In genomic region chr12:120258323-120258896, GRCh38 we compare ENCODE assay signal across 16 cellular contexts. TPM values are rescaled to one million over a fixed set of nuclear protein-coding genes. Genes with fewer than 3 reads are reported as not detected.
DNase-seq lines count a peak whose midpoint lies in the region; ATAC-seq and TF ChIP-seq lines count a peak whose summit lies in the region.
"Had no signal": no experiment of that assay in that cellular context is flagged by ENCODE, and none has a peak within 500 bp of the region (broad histone marks: within the 10 kb centered on the region; RNA-seq: fewer than 3 reads in every experiment).

No MANE protein-coding gene starts in this region.

- peak overlapping the region; percentile 88 for H3K27ac ChIP-seq in right cardiac atrium (ENCODE audit: low read length)
- H3K27ac ChIP-seq in vagina = peak overlapping the region; percentile 86

- intact Hi-C loops in right cardiac atrium (cut with DNase I) (no loop called here), left ventricle myocardium superior (cut with micrococcal nuclease) (no loop called here), vagina (cut with DNase I) (no loop called here)
- intact Hi-C loops in dendritic cell treated with granulocyte-macrophage colony-stimulating factor and Interleukin-4, amounts not matched to agents 40 ng/mL and 50 ng/mL, for 4 days (cut with micrococcal nuclease) = no loop called here

- no peaks in the 10 kb centered on the region for H3K27me3 ChIP-seq in right cardiac atrium (ENCODE audit: control insufficient read depth, insufficient read depth)
- H3K27me3 ChIP-seq in vagina = no peaks in the 10 kb centered on the region
- H3K27me3 ChIP-seq: BLaER1 treated with 17β-estradiol and CSF1 and Interleukin-3, amounts not matched to agents 10 nM and 100 nM had no signal

- H3K9me3 ChIP-seq in right cardiac atrium (ENCODE audit: control insufficient read depth, low read length) (no peaks in the 10 kb centered on the region), vagina (no peaks in the 10 kb centered on the region)
- H3K9me3 ChIP-seq: BLaER1 treated with 17β-estradiol and CSF1 and Interleukin-3, amounts not matched to agents 10 nM and 100 nM had no signal

- no peak for DNase-seq in right cardiac atrium
- no peak for DNase-seq in left ventricle myocardium superior
- DNase-seq in nephron progenitor cell = no peak
- DNase-seq in vagina (ENCODE audit: extremely low spot score in 2 of 2) = no peak
- no peak for DNase-seq in NCI-H1930 (lab: John Stamatoyannopoulos, UW)
- DNase-seq in 8988T = no peak
- no peak for DNase-seq in NCI-H345 (lab: John Stamatoyannopoulos, UW)
- DNase-seq: activated CD4-positive, CD25-positive, alpha-beta regulatory T cell; effector CD4-positive, alpha-beta T cell; hippocampal formation; KBM-7; NCI-H2171 treated with DMSO at 0.1 percent for 48 hours; stimulated activated CD4-positive, alpha-beta T cell treated with anti-CD3 and anti-CD28 coated beads, Interleukin-15, amount 100 ng/mL, for 24 hours; stimulated activated naive CD4-positive, alpha-beta T cell had no signal

- ATAC-seq in right cardiac atrium = no peak
- no peak for ATAC-seq in left ventricle myocardium superior

- H3K4me1 Mint-ChIP-seq in dendritic cell treated with granulocyte-macrophage colony-stimulating factor and Interleukin-4, amounts not matched to agents 40 ng/mL and 50 ng/mL, for 4 days (ENCODE audit: low read depth) = peaks cover 88% of the 10 kb centered on the region
- peaks cover 65% of the 10 kb centered on the region for H3K4me1 Mint-ChIP-seq in nephron progenitor cell

- H3K36me3 Mint-ChIP-seq in dendritic cell treated with granulocyte-macrophage colony-stimulating factor and Interleukin-4, amounts not matched to agents 40 ng/mL and 50 ng/mL, for 4 days (ENCODE audit: low read depth) = peaks cover 50% of the 10 kb centered on the region
- H3K36me3 Mint-ChIP-seq in nephron progenitor cell (ENCODE audit: low read depth) = peaks cover 13% of the 10 kb centered on the region

- no peak overlapping the region for H3K4me3 Mint-ChIP-seq in dendritic cell treated with granulocyte-macrophage colony-stimulating factor and Interleukin-4, amounts not matched to agents 40 ng/mL and 50 ng/mL, for 4 days
- no peak overlapping the region for H3K4me3 Mint-ChIP-seq in nephron progenitor cell

- no peaks in the 10 kb centered on the region for H3K9me3 Mint-ChIP-seq in dendritic cell treated with granulocyte-macrophage colony-stimulating factor and Interleukin-4, amounts not matched to agents 40 ng/mL and 50 ng/mL, for 4 days
- no peaks in the 10 kb centered on the region for H3K9me3 Mint-ChIP-seq in nephron progenitor cell

- no peak for TF ChIP-seq POLR2A in vagina (IDR thresholded peaks at IDR 0.05)

- H3K27me3 Mint-ChIP-seq in dendritic cell treated with granulocyte-macrophage colony-stimulating factor and Interleukin-4, amounts not matched to agents 40 ng/mL and 50 ng/mL, for 4 days = no peaks in the 10 kb centered on the region
- H3K27me3 Mint-ChIP-seq in nephron progenitor cell (ENCODE audit: low read depth, poor library complexity) = peaks cover 3% of the 10 kb centered on the region

- H3K4me3 ChIP-seq in right cardiac atrium (ENCODE audit: low read length) = no peak overlapping the region
- H3K4me3 ChIP-seq in vagina = no peak overlapping the region
- H3K4me3 ChIP-seq: BLaER1 treated with 17β-estradiol and CSF1 and Interleukin-3, amounts not matched to agents 10 nM and 100 nM had no signal

- H3K4me1 ChIP-seq in right cardiac atrium (ENCODE audit: control insufficient read depth, insufficient read depth, low read length) (peaks cover 34% of the 10 kb centered on the region), vagina (peaks cover 88% of the 10 kb centered on the region)

- no peaks in the 10 kb centered on the region for H3K36me3 ChIP-seq in vagina

- H3K27ac Mint-ChIP-seq in dendritic cell treated with granulocyte-macrophage colony-stimulating factor and Interleukin-4, amounts not matched to agents 40 ng/mL and 50 ng/mL, for 4 days = peak overlapping the region; percentile 64
- H3K27ac Mint-ChIP-seq in nephron progenitor cell = peak overlapping the region; percentile 48

- WGBS in right cardiac atrium = 85% methylated on average over 5 of the region's 5 CpGs

- TF ChIP-seq CTCF in nephron progenitor cell (IDR thresholded peaks at IDR 0.05) (no peak), vagina (IDR thresholded peaks at IDR 0.05) (no peak)

RNA-seq across cellular contexts. Expression of gene PXN, which starts 7.1 kb away (rescaled TPM):
- total RNA-seq in right cardiac atrium (10 to 100 TPM; 67.8 to 89.8 (median 80.2) TPM), left ventricle myocardium superior (65.9 TPM), vagina (95.3 TPM)
- 77.3 TPM for polyA plus RNA-seq in right cardiac atrium

RNA-seq across cellular contexts. Expression of gene RNU4-2, which starts 33.3 kb away (rescaled TPM):
- total RNA-seq in right cardiac atrium (over 10,000 TPM; 12,754 to 31,201 (median 26,788) TPM), left ventricle myocardium superior (13,220 TPM), vagina (under 0.01 TPM)
- not detected for polyA plus RNA-seq in right cardiac atrium

RNA-seq across cellular contexts. Expression of gene RNU4-1, which starts 34.6 kb away (rescaled TPM):
- total RNA-seq in right cardiac atrium (1,000 to 10,000 TPM; 1,094 to 5,230 (median 2,674) TPM), left ventricle myocardium superior (1,438 TPM), vagina (under 0.01 TPM)
- not detected for polyA plus RNA-seq in right cardiac atrium

RNA-seq across cellular contexts. Expression of gene SIRT4, which starts 43.7 kb away (rescaled TPM):
- total RNA-seq in right cardiac atrium (1 to 10 TPM; 3.0 to 6.9 (median 6.2) TPM), left ventricle myocardium superior (10.2 TPM), vagina (not detected)
- polyA plus RNA-seq in right cardiac atrium = 6.0 TPM

RNA-seq across cellular contexts. Expression of gene RPLP0, which starts 57.5 kb away (rescaled TPM):
- 1,000 to 10,000 TPM in 1 of 4 donors, 100 to 1,000 TPM in 3; 800 to 1,173 (median 979) TPM for total RNA-seq in right cardiac atrium
- 1,119 TPM for polyA plus RNA-seq in right cardiac atrium
- 674 TPM for total RNA-seq in left ventricle myocardium superior
- 2,837 TPM for total RNA-seq in vagina

Comparison
In these comparisons a context has a peak if more than half of its experiments do, and no peak if none do; other contexts are left out.
1. RNA of gene RNU4-2, which starts 33.3 kb away (total RNA-seq): 12,754 to 31,201 TPM in right cardiac atrium and 13,220 TPM in left ventricle myocardium superior (single experiment); under 0.01 TPM in vagina (single experiment); every median in the first group is over 1,000 times any median in the second.
2. RNA of gene RNU4-1, which starts 34.6 kb away (total RNA-seq): 1,094 to 5,230 TPM in right cardiac atrium and 1,438 TPM in left ventricle myocardium superior (single experiment); under 0.01 TPM in vagina (single experiment); every median in the first group is over 1,000 times any median in the second.